10 cellular contexts compared by ENCODE assay signal in genomic region chr5:308672-309271, GRCh38. TPM values are rescaled to one million over a fixed set of nuclear protein-coding genes. Genes with fewer than 3 reads are reported as not detected.
A peak's percentile ranks its signal among the peaks of the same experiment; 100 is the strongest.
DNase-seq lines count a peak whose midpoint lies in the region; ATAC-seq and TF ChIP-seq lines count a peak whose summit lies in the region.
"Had no signal": no experiment of that assay in that cellular context is flagged by ENCODE, and none has a peak within 500 bp of the region (broad histone marks: within the 10 kb centered on the region; RNA-seq: fewer than 3 reads in every experiment).

No MANE protein-coding gene starts in this region.

- H3K36me3 Mint-ChIP-seq in stimulated activated memory B cell treated with anti-CD40 and anti-IgM and Interleukin-4, amounts not matched to agents 10 μg/mL and 1 μg/mL and 100 μg/mL, for 72 hours, result peaks cover 41% of the 10 kb centered on the region
- H3K36me3 Mint-ChIP-seq: activated naive CD4-positive, alpha-beta T cell treated with anti-CD3 and anti-CD28 coated beads, Interleukin-2, amount 50 U/mL, for 72 hours had no signal

- ATAC-seq in stimulated activated memory B cell treated with anti-CD40 and anti-IgM and Interleukin-4, amounts not matched to agents 10 μg/mL and 1 μg/mL and 100 μg/mL, for 72 hours, result peak; percentile 24
- ATAC-seq in GM18517 (IDR thresholded peaks at IDR 0.05; ENCODE audit: unreplicated experiment) (no peak), HG03439 (IDR thresholded peaks at IDR 0.05; ENCODE audit: unreplicated experiment) (no peak)
- ATAC-seq: activated naive CD4-positive, alpha-beta T cell treated with anti-CD3 and anti-CD28 coated beads, Interleukin-2, amount 50 U/mL, for 72 hours; gastroesophageal sphincter had no signal

- intact Hi-C loops in PC-9 (cut with micrococcal nuclease; ENCODE audit: unreplicated experiment), result no loop called here

- H3K4me1 Mint-ChIP-seq in stimulated activated memory B cell treated with anti-CD40 and anti-IgM and Interleukin-4, amounts not matched to agents 10 μg/mL and 1 μg/mL and 100 μg/mL, for 72 hours, result peaks cover 5% of the 10 kb centered on the region

- no peak overlapping the region for H2AFZ ChIP-seq in PC-9

- CTCF ChIA-PET in PC-9 (lab: Charles Lee), result no interaction called here

- no TSS peak for BruUV-seq in PC-9 (replicated peaks; lab: Mats Ljungman, UMichigan)

- H3K9me3 Mint-ChIP-seq in stimulated activated memory B cell treated with anti-CD40 and anti-IgM and Interleukin-4, amounts not matched to agents 10 μg/mL and 1 μg/mL and 100 μg/mL, for 72 hours, result no peaks in the 10 kb centered on the region
- H3K9me3 Mint-ChIP-seq: activated naive CD4-positive, alpha-beta T cell treated with anti-CD3 and anti-CD28 coated beads, Interleukin-2, amount 50 U/mL, for 72 hours had no signal

- no peak overlapping the region for H3K4me2 ChIP-seq in PC-9

- H3K4me1 ChIP-seq in PC-9 (replicated peaks; ENCODE audit: insufficient read depth), result no peaks in the 10 kb centered on the region

- H3K27ac ChIP-seq in PC-9, result no peak overlapping the region
- H3K27ac ChIP-seq: gastroesophageal sphincter had no signal

- H4K20me1 ChIP-seq in PC-9 (ENCODE audit: insufficient read depth), result peaks cover 82% of the 10 kb centered on the region

- H3K4me3 Mint-ChIP-seq in stimulated activated memory B cell treated with anti-CD40 and anti-IgM and Interleukin-4, amounts not matched to agents 10 μg/mL and 1 μg/mL and 100 μg/mL, for 72 hours, result no peak overlapping the region

- TF ChIP-seq CTCF in PC-9 (conservative IDR thresholded peaks at IDR 0.05) (peak; percentile 36; the same call in 1 of the 2 replicates), fibroblast of villous mesenchyme (IDR thresholded peaks at IDR 0.05; ENCODE audit: insufficient read depth, low read depth, low read length) (peak; percentile 58)

- peaks cover 8% of the 10 kb centered on the region; the same call in 1 of the 2 replicates for H3K79me2 ChIP-seq in PC-9 (ENCODE audit: low read depth)

- no peaks in the 10 kb centered on the region for H3K9me3 ChIP-seq in PC-9 (ENCODE audit: insufficient read depth, low read depth)
- H3K9me3 ChIP-seq: gastroesophageal sphincter had no signal

- no peaks in the 10 kb centered on the region for H3K9me2 ChIP-seq in PC-9 (ENCODE audit: insufficient read depth)

- H3K4me3 ChIP-seq in PC-9, result no peak overlapping the region
- no peak overlapping the region for H3K4me3 ChIP-seq in fibroblast of villous mesenchyme (ENCODE audit: low read depth, low read length)
- H3K4me3 ChIP-seq: gastroesophageal sphincter had no signal

- POLR2A ChIA-PET in PC-9 (lab: Charles Lee; ENCODE audit: unreplicated experiment), result no interaction called here

- no peaks in the 10 kb centered on the region for H3K27me3 Mint-ChIP-seq in stimulated activated memory B cell treated with anti-CD40 and anti-IgM and Interleukin-4, amounts not matched to agents 10 μg/mL and 1 μg/mL and 100 μg/mL, for 72 hours

- H3F3A ChIP-seq in PC-9 (ENCODE audit: insufficient read depth, low read depth), result peaks cover 5% of the 10 kb centered on the region; the same call in 1 of the 2 replicates

- no peak overlapping the region for H3K27ac Mint-ChIP-seq in stimulated activated memory B cell treated with anti-CD40 and anti-IgM and Interleukin-4, amounts not matched to agents 10 μg/mL and 1 μg/mL and 100 μg/mL, for 72 hours
- H3K27ac Mint-ChIP-seq: activated naive CD4-positive, alpha-beta T cell treated with anti-CD3 and anti-CD28 coated beads, Interleukin-2, amount 50 U/mL, for 72 hours had no signal

- DNase-seq in activated effector memory CD4-positive, alpha-beta T cell treated with anti-CD3 and anti-CD28 coated beads, Interleukin-2, amount 50 U/mL, for 16 hours, result peak; percentile 22
- DNase-seq in activated effector memory CD4-positive, alpha-beta T cell treated with Interleukin-2 at 50 U/mL for 16 hours, result no peak
- no peak for DNase-seq in PC-9
- peak; percentile 68 for DNase-seq in fibroblast of villous mesenchyme (ENCODE audit: low read depth)
- DNase-seq in SIG-M5 (lab: John Stamatoyannopoulos, UW), result no peak

- H3K36me3 ChIP-seq in PC-9 (ENCODE audit: low read depth), result peaks cover 18% of the 10 kb centered on the region; the same call in 1 of the 2 replicates

- no peaks in the 10 kb centered on the region for H3K27me3 ChIP-seq in PC-9 (ENCODE audit: insufficient read depth, low read depth)
- H3K27me3 ChIP-seq: gastroesophageal sphincter had no signal

RNA-seq across cellular contexts. Expression of gene AHRR, which starts 12.7 kb away (rescaled TPM):
- total RNA-seq in PC-9 (2021) (7.2 and 13.6 TPM in 2 replicates), fibroblast of villous mesenchyme (22.5 and 35.1 TPM in 2 replicates)

RNA-seq across cellular contexts. Expression of gene PDCD6, which starts 37.3 kb away (rescaled TPM):
- total RNA-seq in PC-9 (2021), result 314 and 334 TPM in 2 replicates
- 72.2 and 84.6 TPM in 2 replicates for total RNA-seq in fibroblast of villous mesenchyme

Comparison
In these comparisons a context has a peak if more than half of its experiments do, and no peak if none do; other contexts are left out.
1. DNase-seq: peak in activated effector memory CD4-positive, alpha-beta T cell treated with anti-CD3 and anti-CD28 coated beads, Interleukin-2, amount 50 U/mL, for 16 hours (single experiment) and fibroblast of villous mesenchyme (single experiment); none in activated effector memory CD4-positive, alpha-beta T cell treated with Interleukin-2 at 50 U/mL for 16 hours (single experiment), PC-9 (0 of 2) and SIG-M5 (single experiment).